Comparison of ENCODE assay signal across 8 cellular contexts in the genomic region with DNA sequence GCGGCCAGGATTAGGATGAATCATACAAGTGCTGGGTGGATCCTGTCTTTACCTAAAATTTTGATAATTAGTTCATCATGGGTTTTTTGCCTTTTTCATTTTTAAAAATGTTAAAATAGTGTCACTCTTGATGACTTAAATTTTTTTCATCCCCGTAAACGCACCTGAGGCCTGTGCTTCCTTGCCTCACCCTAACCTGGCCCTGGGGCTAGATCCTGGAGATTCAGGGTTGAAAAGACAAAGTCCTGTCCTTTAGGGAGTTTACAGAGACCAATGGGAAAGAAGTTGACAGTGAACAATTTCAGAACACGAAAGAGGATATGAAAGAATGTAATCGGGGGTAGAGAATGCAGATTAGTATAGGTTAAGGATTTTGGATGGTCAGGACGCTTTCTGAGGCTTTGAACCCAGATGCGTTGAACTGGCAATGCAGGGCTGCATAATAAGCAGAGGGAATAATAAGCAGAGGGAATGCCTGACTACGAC. TPM values are rescaled to one million over a fixed set of nuclear protein-coding genes. Genes with fewer than 3 reads are reported as not detected.
DNase-seq lines count a peak whose midpoint lies in the region; ATAC-seq and TF ChIP-seq lines count a peak whose summit lies in the region.

No MANE protein-coding gene starts in this region.

- 4 to 7% (median 6%) methylated on average over 8 of the region's 8 CpGs for WGBS in spleen, 5 donors

- H3K36me3 ChIP-seq in BLaER1, result peaks cover 15% of the 10 kb centered on the region; the same call in 1 of the 2 replicates
- H3K36me3 ChIP-seq in SJSA1, result peaks cover 46% of the 10 kb centered on the region
- peaks cover 0 to 15% (median 2%) of the 10 kb centered on the region in 6 donors for H3K36me3 ChIP-seq in spleen

- H3K27me3 ChIP-seq in BLaER1 (no peaks in the 10 kb centered on the region), SJSA1 (replicated peaks) (no peaks in the 10 kb centered on the region), spleen (replicated peaks in 1 of 7) (peaks cover 0 to 6% (median 0%) of the 10 kb centered on the region in 7 donors)

- peak overlapping the region; percentile 83 for H3K9ac ChIP-seq in BLaER1

- peak overlapping the region; percentile 83 for H3K4me2 ChIP-seq in BLaER1

- H4K20me1 ChIP-seq in BLaER1, result peaks cover 35% of the 10 kb centered on the region

- H3K9me3 ChIP-seq in BLaER1 (no peaks in the 10 kb centered on the region), SJSA1 (replicated peaks) (no peaks in the 10 kb centered on the region), spleen (no peaks in the 10 kb centered on the region)

- H3K4me1 ChIP-seq in BLaER1, result peaks cover 45% of the 10 kb centered on the region
- peaks cover 22% of the 10 kb centered on the region for H3K4me1 ChIP-seq in SJSA1 (replicated peaks)
- peaks cover 18 to 64% (median 46%) of the 10 kb centered on the region in 6 donors for H3K4me1 ChIP-seq in spleen

- TF ChIP-seq POLR2A in spleen (IDR thresholded peaks at IDR 0.05), result no peak

- TF ChIP-seq CTCF in foreskin fibroblast (IDR thresholded peaks at IDR 0.05; ENCODE audit: low read depth, low read length) (no peak), spleen (IDR thresholded peaks at IDR 0.05 in 8 of 11, conservative IDR thresholded peaks at IDR 0.05 in 3 of 11) (no peak)

- H3K4me3 ChIP-seq in BLaER1 (peak overlapping the region; percentile 97), SJSA1 (peak overlapping the region; percentile 82), foreskin fibroblast (ENCODE audit: low read depth in 1 of 2, low read length in 2 of 2) (peak overlapping the region; percentile 75 to 76), spleen (peak overlapping the region in 7 of 8 donors; percentile 91 to 99 (median 94))

- H3K27ac ChIP-seq in BLaER1 (peak overlapping the region; percentile 85), SJSA1 (peak overlapping the region; percentile 86), spleen (peak overlapping the region in 7 of 8 donors; percentile 89 to 93 (median 92))

- ATAC-seq in GM18867 (IDR thresholded peaks at IDR 0.05; ENCODE audit: unreplicated experiment) (peak; percentile 25), HG03066 (IDR thresholded peaks at IDR 0.05; ENCODE audit: low read depth, unreplicated experiment) (peak; percentile 33)

- intact Hi-C loops in spleen (cut with DNase I; ENCODE audit: low total_unique reads), result no loop called here

- DNase-seq in SJSA1 (ENCODE audit: low read depth in 1 of 2, low spot score in 2 of 2), result peak in 1 of 2 experiments; percentile 27
- peak in 1 of 2 donors; percentile 31 for DNase-seq in foreskin fibroblast
- DNase-seq in spleen, result no peak
- DNase-seq in foreskin melanocyte, result no peak
- DNase-seq in T-helper 9 cell, result no peak

RNA-seq across cellular contexts. Expression of gene FBXO5, which starts 1.6 kb away (rescaled TPM):
- 68.7 and 87.5 TPM in 2 replicates for total RNA-seq in SJSA1 (2014; rRNA removed; shearing (Covaris generic))
- 10 to 100 TPM in 3 of 7 donors, 1 to 10 TPM in 4; 7.0 to 15.0 (median 9.9) TPM for total RNA-seq in spleen
- polyA plus RNA-seq in spleen, result 1 to 10 TPM; 4.8 to 6.7 (median 5.4) TPM

RNA-seq across cellular contexts. Expression of gene MTRF1L, which starts 18.1 kb away (rescaled TPM):
- total RNA-seq in SJSA1 (2014; rRNA removed; shearing (Covaris generic)), result 30.0 and 38.1 TPM in 2 replicates
- 10 to 100 TPM; 17.2 to 56.4 (median 28.2) TPM for total RNA-seq in spleen
- 10 to 100 TPM in 2 of 3 donors, 1 to 10 TPM in 1; 9.6 to 20.0 (median 10.4) TPM for polyA plus RNA-seq in spleen
